21 cellular contexts compared by ENCODE assay signal in the genomic region with DNA sequence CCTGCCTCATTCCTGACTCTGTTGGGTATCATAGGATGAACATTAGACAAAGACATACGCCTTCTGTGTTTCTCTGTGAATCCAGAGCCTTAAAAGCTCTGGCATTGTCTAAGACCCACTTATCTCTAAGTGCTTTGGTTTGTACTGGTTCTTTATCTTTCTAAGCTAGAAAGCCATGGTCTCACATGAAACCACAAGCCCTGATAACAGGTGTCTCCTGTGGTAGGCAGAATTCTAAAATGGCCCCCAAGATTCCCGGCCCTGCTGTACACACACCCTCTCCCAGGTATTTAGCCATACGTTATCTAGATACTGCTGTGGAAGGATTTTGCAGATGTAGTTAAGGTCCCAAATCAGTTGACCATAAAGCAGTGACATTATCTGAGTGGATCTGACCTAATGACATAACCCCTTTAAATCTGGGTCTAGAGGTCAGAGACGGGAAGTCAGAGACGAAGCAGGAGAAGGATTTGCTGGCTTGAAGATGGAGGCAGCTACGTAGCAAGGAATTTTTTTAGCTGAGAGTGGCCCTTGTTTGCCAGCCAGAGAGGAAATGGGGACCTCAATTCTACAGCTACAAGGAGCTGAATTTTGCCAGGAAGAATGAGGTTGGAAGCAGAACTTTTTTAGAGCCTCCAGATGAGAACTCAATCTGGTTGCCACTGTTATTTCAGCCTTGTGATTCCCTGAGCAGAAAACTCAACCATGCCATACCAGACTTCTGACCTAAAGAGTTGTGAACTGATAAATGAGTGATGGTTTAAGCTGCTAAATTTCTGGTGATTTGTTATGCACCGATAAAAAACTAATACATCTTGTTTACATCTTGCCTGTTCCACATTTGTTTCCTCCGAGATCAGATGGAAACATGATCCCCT.
DNase-seq lines count a peak whose midpoint lies in the region; ATAC-seq and TF ChIP-seq lines count a peak whose summit lies in the region.
"Had no signal": no experiment of that assay in that cellular context is flagged by ENCODE, and none has a peak within 500 bp of the region (broad histone marks: within the 10 kb centered on the region; RNA-seq: fewer than 3 reads in every experiment).

No MANE protein-coding gene starts in this region.

- no peaks in the 10 kb centered on the region for H3K9me3 ChIP-seq in HUES48 (ENCODE audit: control insufficient read depth, insufficient read depth, low read length)
- no peaks in the 10 kb centered on the region for H3K9me3 ChIP-seq in PC-3 (ENCODE audit: low read length)
- H3K9me3 ChIP-seq in endodermal cell (ENCODE audit: control insufficient read depth, low read length), result no peaks in the 10 kb centered on the region
- H3K9me3 ChIP-seq in parathyroid adenoma (ENCODE audit: control insufficient read depth, low read length), result no peaks in the 10 kb centered on the region
- H3K9me3 ChIP-seq: ascending aorta, BLaER1, colonic mucosa, left ventricle myocardium inferior, Peyer's patch, transverse colon had no signal

- no peak for DNase-seq in PC-3
- DNase-seq in endodermal cell, result no peak
- DNase-seq in cardiac septum (ENCODE audit: low spot score), result no peak
- no peak for DNase-seq in COR-L47 (lab: John Stamatoyannopoulos, UW)
- no peak for DNase-seq in activated CD4-positive, alpha-beta T cell treated with anti-CD3 and anti-CD28 coated beads, Interleukin-2, amount 50 U/mL, for 1 hour
- DNase-seq: activated CD4-positive, alpha-beta T cell treated with anti-CD3 and anti-CD28 coated beads, Interleukin-2, amount 10 ng/mL, durations not matched to agents 24 days and 14 days; activated CD8-positive, alpha-beta memory T cell treated with anti-CD3 and anti-CD28 coated beads, Interleukin-2, amount 50 U/mL, for 48 hours; colonic mucosa; GOT3; left ventricle myocardium inferior; NCI-H1694; Peyer's patch; posterior cingulate gyrus; stimulated activated CD4-positive, alpha-beta T cell treated with anti-CD3 and anti-CD28 coated beads, Interleukin-12 subunit alpha, Interleukin-12 subunit beta, amount 100 ng/mL, for 4 hours; transverse colon had no signal

- H3K4me3 ChIP-seq in HUES48 (ENCODE audit: low read depth, low read length), result no peak overlapping the region
- H3K4me3 ChIP-seq in PC-3 (ENCODE audit: low read length), result peak overlapping the region; percentile 26; the same call in 1 of the 2 replicates
- H3K4me3 ChIP-seq in endodermal cell (ENCODE audit: low read length), result no peak overlapping the region
- no peak overlapping the region for H3K4me3 ChIP-seq in parathyroid adenoma (ENCODE audit: low read depth, low read length)
- H3K4me3 ChIP-seq: ascending aorta, BLaER1, colonic mucosa, GM12878, left ventricle myocardium inferior, Peyer's patch, transverse colon had no signal

- CTCF ChIA-PET in PC-3 (lab: Charles Lee), result interaction anchor here (0.7 to 1.4 kb wide), 2 partner anchors 69 to 424 kb away, joined by 3 to 4 read pairs; no protein-coding TSS in a partner anchor

- H3K79me2 ChIP-seq in PC-3 (ENCODE audit: low read length), result no peaks in the 10 kb centered on the region
- no peaks in the 10 kb centered on the region for H3K79me2 ChIP-seq in parathyroid adenoma

- no peaks in the 10 kb centered on the region for H3K27me3 Mint-ChIP-seq in endodermal cell (ENCODE audit: insufficient read depth)

- H3K4me1 ChIP-seq in HUES48 (ENCODE audit: control insufficient read depth, insufficient read depth, low read length) (peaks cover 56% of the 10 kb centered on the region), PC-3 (ENCODE audit: insufficient read depth, low read length) (peaks cover 50% of the 10 kb centered on the region), endodermal cell (ENCODE audit: control insufficient read depth, insufficient read depth, low read length) (peaks cover 17% of the 10 kb centered on the region), parathyroid adenoma (peaks cover 9% of the 10 kb centered on the region)
- H3K4me1 ChIP-seq: BLaER1, colonic mucosa, left ventricle myocardium inferior, Peyer's patch, transverse colon had no signal

- peak overlapping the region; percentile 82 for H3K4me2 ChIP-seq in PC-3 (ENCODE audit: low read length)
- H3K4me2 ChIP-seq in parathyroid adenoma (ENCODE audit: low read length), result no peak overlapping the region
- H3K4me2 ChIP-seq: BLaER1 had no signal

- no peaks in the 10 kb centered on the region for H3K36me3 Mint-ChIP-seq in endodermal cell (ENCODE audit: low read depth)
- H3K36me3 Mint-ChIP-seq: stimulated activated effector memory CD8-positive, alpha-beta T cell treated with anti-CD3 and anti-CD28 coated beads, Interleukin-12 subunit alpha, Interleukin-12 subunit beta, amount 100 ng/mL, for 72 hours had no signal

- H3K36me3 ChIP-seq in HUES48 (ENCODE audit: control insufficient read depth, insufficient read depth, low read length) (no peaks in the 10 kb centered on the region; the same call in 1 of the 2 replicates), PC-3 (ENCODE audit: low read depth, low read length) (no peaks in the 10 kb centered on the region), endodermal cell (ENCODE audit: control insufficient read depth, insufficient read depth, low read length) (no peaks in the 10 kb centered on the region), parathyroid adenoma (ENCODE audit: control insufficient read depth, insufficient read depth, low read length) (no peaks in the 10 kb centered on the region)
- H3K36me3 ChIP-seq: ascending aorta, BLaER1, colonic mucosa, left ventricle myocardium inferior, Peyer's patch, transverse colon had no signal

- H3K9ac ChIP-seq in HUES48 (ENCODE audit: low read depth, low read length) (0 out of 2 replicates have a peak overlapping the region, but pooled peaks have one; percentile 10), PC-3 (ENCODE audit: low read length) (no peak overlapping the region), endodermal cell (ENCODE audit: extremely low read depth, low read length, poor library complexity, severe bottlenecking) (no peak overlapping the region), parathyroid adenoma (no peak overlapping the region)
- H3K9ac ChIP-seq: BLaER1 had no signal

- BruUV-seq in PC-3 (replicated peaks; lab: Mats Ljungman, UMichigan), result no TSS peak

- H3K4me3 Mint-ChIP-seq in endodermal cell, result no peak overlapping the region
- H3K4me3 Mint-ChIP-seq: activated CD4-positive, alpha-beta T cell treated with anti-CD3 and anti-CD28 coated beads, Interleukin-2, amount 10 ng/mL, durations not matched to agents 24 days and 14 days; stimulated activated effector memory CD8-positive, alpha-beta T cell treated with anti-CD3 and anti-CD28 coated beads, Interleukin-12 subunit alpha, Interleukin-12 subunit beta, amount 100 ng/mL, for 72 hours had no signal

- H3K27ac ChIP-seq in HUES48 (ENCODE audit: low read depth, low read length), result peak overlapping the region; percentile 31
- H3K27ac ChIP-seq in PC-3 (ENCODE audit: low read length), result peak overlapping the region; percentile 89
- no peak overlapping the region for H3K27ac ChIP-seq in endodermal cell (ENCODE audit: low read depth, low read length)
- no peak overlapping the region for H3K27ac ChIP-seq in parathyroid adenoma
- H3K27ac ChIP-seq: ascending aorta, BLaER1, colonic mucosa, left ventricle myocardium inferior, Peyer's patch, transverse colon had no signal

- TF ChIP-seq CTCF in PC-3 (conservative IDR thresholded peaks at IDR 0.05; ENCODE audit: low read depth, low read length) (no peak), endodermal cell (conservative IDR thresholded peaks at IDR 0.05) (no peak), parathyroid adenoma (IDR thresholded peaks at IDR 0.05) (no peak)

- no peaks in the 10 kb centered on the region for H4K20me1 ChIP-seq in PC-3 (ENCODE audit: low read length)
- H4K20me1 ChIP-seq: BLaER1 had no signal

- no peaks in the 10 kb centered on the region for H3K9me3 Mint-ChIP-seq in endodermal cell
- H3K9me3 Mint-ChIP-seq: activated CD4-positive, alpha-beta T cell treated with anti-CD3 and anti-CD28 coated beads, Interleukin-2, amount 10 ng/mL, durations not matched to agents 24 days and 14 days; stimulated activated effector memory CD8-positive, alpha-beta T cell treated with anti-CD3 and anti-CD28 coated beads, Interleukin-12 subunit alpha, Interleukin-12 subunit beta, amount 100 ng/mL, for 72 hours had no signal

- H3K27ac Mint-ChIP-seq in endodermal cell, result peak overlapping the region; percentile 64
- H3K27ac Mint-ChIP-seq: activated CD4-positive, alpha-beta T cell treated with anti-CD3 and anti-CD28 coated beads, Interleukin-2, amount 10 ng/mL, durations not matched to agents 24 days and 14 days; stimulated activated effector memory CD8-positive, alpha-beta T cell treated with anti-CD3 and anti-CD28 coated beads, Interleukin-12 subunit alpha, Interleukin-12 subunit beta, amount 100 ng/mL, for 72 hours had no signal

- intact Hi-C loops in PC-3 (cut with micrococcal nuclease), result loop anchor here (2.0 kb wide), 1 partner anchor 24 kb away; no protein-coding TSS in a partner anchor
- intact Hi-C loops in cardiac septum (cut with DNase I), result no loop called here

- 89 to 95% methylated on average over 5 to 8 of the region's 8 CpGs for WGBS in endodermal cell (ENCODE audit: insufficient coverage in 1 of 2, insufficient read length in 1 of 2), 2 experiments

- no peaks in the 10 kb centered on the region for H3K9me2 ChIP-seq in PC-3 (replicated peaks; ENCODE audit: low read length)

- H3K4me1 Mint-ChIP-seq in endodermal cell, result peaks cover 55% of the 10 kb centered on the region
- H3K4me1 Mint-ChIP-seq: stimulated activated effector memory CD8-positive, alpha-beta T cell treated with anti-CD3 and anti-CD28 coated beads, Interleukin-12 subunit alpha, Interleukin-12 subunit beta, amount 100 ng/mL, for 72 hours had no signal

- H3F3A ChIP-seq in PC-3 (ENCODE audit: low read length, unreplicated experiment), result peaks cover 4% of the 10 kb centered on the region

- H2AFZ ChIP-seq in PC-3 (ENCODE audit: low read length), result peak overlapping the region; percentile 28
- H2AFZ ChIP-seq in parathyroid adenoma, result peak overlapping the region; percentile 2

- ATAC-seq in PC-3, result no peak; the same call in none of the 2 replicates
- ATAC-seq: GM12878; stimulated activated effector memory CD8-positive, alpha-beta T cell treated with anti-CD3 and anti-CD28 coated beads, Interleukin-12 subunit alpha, Interleukin-12 subunit beta, amount 100 ng/mL, for 72 hours had no signal

- POLR2A ChIA-PET in PC-3 (lab: Charles Lee; ENCODE audit: unreplicated experiment), result no interaction called here

- H3K27me3 ChIP-seq in HUES48 (ENCODE audit: control insufficient read depth, insufficient read depth, low read length), result no peaks in the 10 kb centered on the region
- no peaks in the 10 kb centered on the region for H3K27me3 ChIP-seq in PC-3 (ENCODE audit: low read length)
- no peaks in the 10 kb centered on the region for H3K27me3 ChIP-seq in endodermal cell (ENCODE audit: control insufficient read depth, insufficient read depth, low read length, poor library complexity, severe bottlenecking)
- H3K27me3 ChIP-seq in parathyroid adenoma (ENCODE audit: control insufficient read depth, insufficient read depth, low read length), result no peaks in the 10 kb centered on the region
- H3K27me3 ChIP-seq: ascending aorta, BLaER1, colonic mucosa, Peyer's patch, transverse colon had no signal

Comparison
In these comparisons a context has a peak if more than half of its experiments do, and no peak if none do; other contexts are left out.
1. H3K27ac ChIP-seq: peak in HUES48 (single experiment) and PC-3 (single experiment); none in endodermal cell (single experiment) and parathyroid adenoma (single experiment).